ENCODE assay signal across 19 cellular contexts in the genomic region with DNA sequence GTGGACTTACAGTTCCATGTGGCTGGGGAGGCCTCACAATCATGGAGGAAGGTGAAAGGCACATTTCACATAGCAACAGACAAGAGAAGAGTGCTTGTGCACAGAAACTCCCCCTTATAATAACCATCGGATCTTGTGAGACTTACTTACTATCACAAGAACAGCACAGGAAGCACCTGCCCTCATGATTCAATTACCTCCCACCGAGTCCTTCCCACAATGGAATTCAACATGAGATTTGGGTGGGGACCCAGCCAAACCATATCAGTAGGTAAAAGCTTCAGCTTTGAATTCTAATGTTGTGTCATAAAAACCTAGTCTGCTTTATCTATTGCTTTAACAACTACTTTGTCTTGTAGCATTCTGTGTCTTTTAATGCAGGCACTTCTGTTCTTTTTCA.
A peak's percentile ranks its signal among the peaks of the same experiment; 100 is the strongest.
DNase-seq lines count a peak whose midpoint lies in the region; ATAC-seq and TF ChIP-seq lines count a peak whose summit lies in the region.
"Had no signal": no experiment of that assay in that cellular context is flagged by ENCODE, and none has a peak within 500 bp of the region (broad histone marks: within the 10 kb centered on the region; RNA-seq: fewer than 3 reads in every experiment).

No MANE protein-coding gene starts in this region.

- no peak overlapping the region for H3K4me3 ChIP-seq in A673 (ENCODE audit: low read depth, low read length, poor library complexity, severe bottlenecking)
- no peak overlapping the region for H3K4me3 ChIP-seq in Jurkat, Clone E6-1 (ENCODE audit: low read length)
- no peak overlapping the region for H3K4me3 ChIP-seq in astrocyte of the cerebellum (ENCODE audit: low read depth, low read length)
- H3K4me3 ChIP-seq: GM23248 had no signal

- no peaks in the 10 kb centered on the region for H3K9me3 ChIP-seq in A673 (ENCODE audit: low read depth, low read length, poor library complexity, severe bottlenecking)

- no peaks in the 10 kb centered on the region for H3K9me3 Mint-ChIP-seq in activated naive CD8-positive, alpha-beta T cell treated with anti-CD3 and anti-CD28 coated beads, Interleukin-2, amount 50 U/mL, for 24 hours

- in situ Hi-C loops in astrocyte of the cerebellum (cut with HindIII; ENCODE audit: low sequenced_read_pairs) = no loop called here

- CTCF ChIA-PET in A673 (lab: Charles Lee) = no interaction called here

- H3K27ac Mint-ChIP-seq in activated naive CD8-positive, alpha-beta T cell treated with anti-CD3 and anti-CD28 coated beads, Interleukin-2, amount 50 U/mL, for 24 hours = no peak overlapping the region
- H3K27ac Mint-ChIP-seq: CD14-positive monocyte; CD4-positive, alpha-beta memory T cell had no signal

- intact Hi-C loops in A673 (cut with micrococcal nuclease; ENCODE audit: unreplicated experiment) (no loop called here), left colon (cut with DNase I, micrococcal nuclease) (no loop called here)

- H3K36me3 ChIP-seq in A673 (ENCODE audit: insufficient read depth, low read length, poor library complexity, severe bottlenecking) = no peaks in the 10 kb centered on the region

- H3K4me1 Mint-ChIP-seq in activated naive CD8-positive, alpha-beta T cell treated with anti-CD3 and anti-CD28 coated beads, Interleukin-2, amount 50 U/mL, for 24 hours = no peaks in the 10 kb centered on the region
- H3K4me1 Mint-ChIP-seq: CD14-positive monocyte; CD4-positive, alpha-beta memory T cell had no signal

- POLR2A ChIA-PET in A673 (lab: Charles Lee; ENCODE audit: low non-redundant PET) = no interaction called here

- ATAC-seq in left colon (no peak), GM21367 (IDR thresholded peaks at IDR 0.05; ENCODE audit: unreplicated experiment) (no peak)
- no peak for ATAC-seq in activated naive CD8-positive, alpha-beta T cell treated with anti-CD3 and anti-CD28 coated beads, Interleukin-2, amount 50 U/mL, for 24 hours

- no peak for TF ChIP-seq CTCF in A673 (conservative IDR thresholded peaks at IDR 0.05; ENCODE audit: low read depth, low read length)
- TF ChIP-seq CTCF in astrocyte of the cerebellum (IDR thresholded peaks at IDR 0.05; ENCODE audit: low read depth, low read length, missing control alignments) = no peak

- BruUV-seq in A673 (replicated peaks; lab: Mats Ljungman, UMichigan) = no TSS peak

- peaks cover 16% of the 10 kb centered on the region for H3K27me3 ChIP-seq in A673 (replicated peaks; ENCODE audit: insufficient read depth, low read depth, low read length, poor library complexity)

- no peaks in the 10 kb centered on the region for H3K4me1 ChIP-seq in A673 (ENCODE audit: insufficient read depth, low read length, poor library complexity, severe bottlenecking)

- DNase-seq in A673 (ENCODE audit: low spot score) (peak; percentile 4), astrocyte of the cerebellum (ENCODE audit: low read depth) (peak; percentile 46), iris pigment epithelial cell (ENCODE audit: low read depth) (peak; percentile 25), NCI-H524 (lab: John Stamatoyannopoulos, UW) (no peak), left colon (no peak)
- DNase-seq in Jurkat, Clone E6-1 (ENCODE audit: low read depth, low spot score) = peak; percentile 17
- DNase-seq in activated naive CD8-positive, alpha-beta T cell treated with anti-CD3 and anti-CD28 coated beads, Interleukin-2, amount 50 U/mL, for 24 hours = no peak
- DNase-seq: AML-193; CD4-positive, alpha-beta memory T cell; DMS153; DMS79; GDM1; GM23248; HCEC 1CT; IMR-90; KBM-7 had no signal

- H3K36me3 Mint-ChIP-seq in activated naive CD8-positive, alpha-beta T cell treated with anti-CD3 and anti-CD28 coated beads, Interleukin-2, amount 50 U/mL, for 24 hours (ENCODE audit: low read depth) = no peaks in the 10 kb centered on the region
- H3K36me3 Mint-ChIP-seq: CD14-positive monocyte; CD4-positive, alpha-beta memory T cell had no signal

- H3K27me3 Mint-ChIP-seq in activated naive CD8-positive, alpha-beta T cell treated with anti-CD3 and anti-CD28 coated beads, Interleukin-2, amount 50 U/mL, for 24 hours = peaks cover 3% of the 10 kb centered on the region
- H3K27me3 Mint-ChIP-seq: CD4-positive, alpha-beta memory T cell had no signal

- no peak overlapping the region for H3K4me3 Mint-ChIP-seq in activated naive CD8-positive, alpha-beta T cell treated with anti-CD3 and anti-CD28 coated beads, Interleukin-2, amount 50 U/mL, for 24 hours
- H3K4me3 Mint-ChIP-seq: CD14-positive monocyte; CD4-positive, alpha-beta memory T cell had no signal

- H3K27ac ChIP-seq in A673 (ENCODE audit: low read depth, low read length, poor library complexity, severe bottlenecking) = no peak overlapping the region
- H3K27ac ChIP-seq: GM23248, HL-60 had no signal

Comparison
In these comparisons a context has a peak if more than half of its experiments do, and no peak if none do; other contexts are left out.
1. DNase-seq: peak in A673 (single experiment), Jurkat, Clone E6-1 (single experiment), astrocyte of the cerebellum (single experiment) and iris pigment epithelial cell (single experiment); none in NCI-H524 (0 of 2), left colon (0 of 2) and activated naive CD8-positive, alpha-beta T cell treated with anti-CD3 and anti-CD28 coated beads, Interleukin-2, amount 50 U/mL, for 24 hours (single experiment).